In the genomic region with DNA sequence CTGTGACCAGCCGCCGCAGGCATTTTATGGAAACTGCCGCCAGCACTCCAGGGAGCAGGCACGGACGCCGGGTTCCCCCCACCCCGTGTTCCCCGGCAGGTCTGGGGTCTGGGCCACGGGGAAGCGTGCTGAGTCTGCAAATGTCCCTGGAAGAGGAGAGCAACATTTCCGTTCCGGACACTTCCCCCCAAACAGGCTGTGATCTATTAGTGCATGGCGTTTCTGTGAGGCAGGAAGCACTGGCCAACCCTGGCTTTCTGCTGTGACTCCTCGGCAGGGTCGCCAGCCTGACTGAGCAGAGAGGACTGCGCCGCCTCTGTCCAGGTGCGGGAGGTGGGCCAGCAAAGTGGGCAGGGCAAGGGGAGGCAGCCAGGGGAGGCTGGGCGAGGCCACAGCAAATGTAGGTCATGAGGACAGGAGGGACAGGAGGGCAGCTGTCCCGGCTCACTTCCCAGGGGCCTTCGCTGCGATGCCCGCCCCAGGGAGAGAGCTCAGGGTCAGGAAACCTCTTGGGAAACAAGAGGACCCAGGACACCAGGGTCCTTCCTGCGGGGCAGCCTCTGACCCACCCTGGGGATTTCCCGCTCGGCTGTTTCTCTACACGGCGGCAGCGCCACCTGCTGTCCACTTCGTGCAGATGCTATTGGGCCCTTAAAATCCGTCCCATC, we compare ENCODE assay signal across 8 cellular contexts. TPM values are rescaled to one million over a fixed set of nuclear protein-coding genes. Genes with fewer than 3 reads are reported as not detected.
DNase-seq lines count a peak whose midpoint lies in the region; ATAC-seq and TF ChIP-seq lines count a peak whose summit lies in the region.

No MANE protein-coding gene starts in this region.

- no peak overlapping the region for H3K27ac ChIP-seq in Karpas-422 (ENCODE audit: low read length)
- no peak overlapping the region for H3K27ac ChIP-seq in WERI-Rb-1

- H3K36me3 ChIP-seq in Karpas-422 (ENCODE audit: insufficient read depth, low read length) (no peaks in the 10 kb centered on the region), WERI-Rb-1 (no peaks in the 10 kb centered on the region)

- no peaks in the 10 kb centered on the region for H4K20me1 ChIP-seq in Karpas-422 (ENCODE audit: insufficient read depth, low read depth, low read length)

- H3K79me2 ChIP-seq in Karpas-422 (ENCODE audit: low read length) = no peaks in the 10 kb centered on the region

- H3K4me3 ChIP-seq in Karpas-422 (ENCODE audit: low read length) (no peak overlapping the region), WERI-Rb-1 (ENCODE audit: low read depth, low read length) (no peak overlapping the region), cardiac fibroblast (replicated peaks in 1 of 2; ENCODE audit: low read depth in 2 of 2, low read length in 2 of 2) (peak overlapping the region in 1 of 2 donors; percentile 36)

- H3K27me3 ChIP-seq in Karpas-422 (ENCODE audit: low read length) (no peaks in the 10 kb centered on the region), WERI-Rb-1 (ENCODE audit: insufficient read depth, low read depth, severe bottlenecking) (peaks cover 35% of the 10 kb centered on the region)

- no peak overlapping the region for H2AFZ ChIP-seq in Karpas-422 (ENCODE audit: low read length)

- TF ChIP-seq CTCF in WERI-Rb-1 (IDR thresholded peaks at IDR 0.05; ENCODE audit: low read depth, low read length) (peak; percentile 61), cardiac fibroblast (IDR thresholded peaks at IDR 0.05; ENCODE audit: low read depth, low read length) (peak; percentile 94)

- H3K9me2 ChIP-seq in Karpas-422 (replicated peaks; ENCODE audit: insufficient read depth, low read length) = no peaks in the 10 kb centered on the region

- H3K4me2 ChIP-seq in Karpas-422 (ENCODE audit: low read depth, low read length, poor library complexity, severe bottlenecking) = no peak overlapping the region

- H3K9me3 ChIP-seq in Karpas-422 (ENCODE audit: low read length) (no peaks in the 10 kb centered on the region), WERI-Rb-1 (ENCODE audit: severe bottlenecking) (no peaks in the 10 kb centered on the region)

- DNase-seq in Daoy (ENCODE audit: low read depth) (peak; percentile 66), Karpas-422 (peak; percentile 73), WERI-Rb-1 (peak; percentile 39), cardiac fibroblast (ENCODE audit: low read depth in 2 of 2) (peak; percentile 55 to 71), left lobe of liver (ENCODE audit: low spot score) (peak; percentile 59), GOT3 (lab: John Stamatoyannopoulos, UW) (no peak)
- peak; percentile 60 for DNase-seq in stimulated activated CD4-positive, alpha-beta T cell treated with anti-CD3 and anti-CD28 coated beads, Interleukin-4, amount 100 ng/mL, for 24 hours

- no peak overlapping the region for H3K9ac ChIP-seq in Karpas-422 (ENCODE audit: low read length)

- no peaks in the 10 kb centered on the region for H3K4me1 ChIP-seq in Karpas-422 (ENCODE audit: low read length)

- peak; percentile 77 for ATAC-seq in left lobe of liver
- ATAC-seq in GM19035 (IDR thresholded peaks at IDR 0.05; ENCODE audit: unreplicated experiment) = no peak

RNA-seq across cellular contexts. Expression of a gene that starts 9.5 kb away (rescaled TPM):
- total RNA-seq in Daoy (2014; rRNA removed; shearing (Covaris generic)) = 2.1 and 2.2 TPM in 2 replicates
- not detected in 2 replicates for total RNA-seq in Karpas-422 (2014; rRNA removed; shearing (Covaris generic); ENCODE audit: low replicate concordance)
- total RNA-seq in left lobe of liver = 1.7 TPM

RNA-seq across cellular contexts. Expression of a gene that starts 35.3 kb away (rescaled TPM):
- 6.5 and 13.9 TPM in 2 replicates for total RNA-seq in Daoy (2014; rRNA removed; shearing (Covaris generic))
- total RNA-seq in Karpas-422 (2014; rRNA removed; shearing (Covaris generic); ENCODE audit: low replicate concordance) = 18.8 and 21.8 TPM in 2 replicates
- total RNA-seq in left lobe of liver = 9.9 TPM

RNA-seq across cellular contexts. Expression of a gene that starts 46.8 kb away (rescaled TPM):
- total RNA-seq in Daoy (2014; rRNA removed; shearing (Covaris generic)) = 4.6 and 5.4 TPM in 2 replicates
- 0.07 TPM in 1 of 2 replicates, not detected in the other for total RNA-seq in Karpas-422 (2014; rRNA removed; shearing (Covaris generic); ENCODE audit: low replicate concordance)
- total RNA-seq in left lobe of liver = 0.13 TPM

RNA-seq across cellular contexts. Expression of a gene that starts 58.6 kb away (rescaled TPM):
- total RNA-seq in Daoy (2014; rRNA removed; shearing (Covaris generic)) = 4.9 and 5.0 TPM in 2 replicates
- not detected in 2 replicates for total RNA-seq in Karpas-422 (2014; rRNA removed; shearing (Covaris generic); ENCODE audit: low replicate concordance)
- total RNA-seq in left lobe of liver = 0.28 TPM
